8 cellular contexts compared by ENCODE assay signal in genomic region chr6:106525111-106525884, GRCh38.
DNase-seq lines count a peak whose midpoint lies in the region; ATAC-seq and TF ChIP-seq lines count a peak whose summit lies in the region.

No MANE protein-coding gene starts in this region.

- intact Hi-C loops in CD8-positive, alpha-beta T cell (cut with DNase I, micrococcal nuclease), result loop anchor here (1.0 to 10.0 kb wide), 6 partner anchors 13 to 1300 kb away; partner anchors contain the start of genes PREP (in 1 of the 2) and SCML4 (in 1 of the 2)

- no peaks in the 10 kb centered on the region for H3K27me3 ChIP-seq in CD8-positive, alpha-beta T cell (ENCODE audit: insufficient read depth, low read length)
- H3K27me3 ChIP-seq in thoracic aorta (replicated peaks; ENCODE audit: insufficient read depth), result no peaks in the 10 kb centered on the region

- peak overlapping the region; percentile 43 for H3K27ac ChIP-seq in CD8-positive, alpha-beta T cell (ENCODE audit: low read depth, low read length)
- no peak overlapping the region for H3K27ac ChIP-seq in coronary artery
- H3K27ac ChIP-seq in thoracic aorta, result no peak overlapping the region
- no peak overlapping the region for H3K27ac ChIP-seq in substantia nigra (ENCODE audit: low read depth, low read length, poor library complexity, severe bottlenecking)

- no peaks in the 10 kb centered on the region for H3K9me3 Mint-ChIP-seq in CD8-positive, alpha-beta T cell

- H3K36me3 ChIP-seq in CD8-positive, alpha-beta T cell (ENCODE audit: insufficient read depth, low read length), result peaks cover 16% of the 10 kb centered on the region
- H3K36me3 ChIP-seq in thoracic aorta, result no peaks in the 10 kb centered on the region

- no peaks in the 10 kb centered on the region for H3K9me3 ChIP-seq in CD8-positive, alpha-beta T cell (ENCODE audit: low read length)
- H3K9me3 ChIP-seq in thoracic aorta, result no peaks in the 10 kb centered on the region

- POLR2A ChIA-PET in CD8-positive, alpha-beta T cell (lab: Charles Lee), result interaction anchor here (0.8 to 8.7 kb wide), 5 partner anchors 9 to 40 kb away, joined by 3 to 135 read pairs (median 4); no protein-coding TSS in a partner anchor

- peaks cover 21% of the 10 kb centered on the region for H3K4me1 ChIP-seq in CD8-positive, alpha-beta T cell (ENCODE audit: insufficient read depth, low read length)
- no peaks in the 10 kb centered on the region for H3K4me1 ChIP-seq in thoracic aorta (ENCODE audit: control insufficient read depth in 1 of 2, low read depth in 2 of 2)

- CTCF ChIA-PET in CD8-positive, alpha-beta T cell (lab: Charles Lee), result interaction anchor here (9.0 kb wide), 1 partner anchor 14 kb away, joined by 104 read pairs; no protein-coding TSS in a partner anchor

- peak overlapping the region; percentile 38 for H3K4me3 ChIP-seq in CD8-positive, alpha-beta T cell (ENCODE audit: low read depth, low read length)
- H3K4me3 ChIP-seq in coronary artery (peak overlapping the region; percentile 28), thoracic aorta (peak overlapping the region; percentile 24)

- ATAC-seq in CD8-positive, alpha-beta T cell, result peak; percentile 12
- peak; percentile 44 for ATAC-seq in GM21381 (IDR thresholded peaks at IDR 0.05; ENCODE audit: unreplicated experiment)
- peak; percentile 41 for ATAC-seq in HG03571 (IDR thresholded peaks at IDR 0.05; ENCODE audit: unreplicated experiment)
- no peak for ATAC-seq in thoracic aorta (ENCODE audit: insufficient number of reproducible peaks, low FRiP score, low read depth)

- H3K4me1 Mint-ChIP-seq in CD8-positive, alpha-beta T cell (ENCODE audit: low read depth), result peaks cover 65% of the 10 kb centered on the region

- no peaks in the 10 kb centered on the region for H3K27me3 Mint-ChIP-seq in CD8-positive, alpha-beta T cell (ENCODE audit: low read depth)

- no peak for TF ChIP-seq CTCF in CD8-positive, alpha-beta T cell (IDR thresholded peaks at IDR 0.05)
- TF ChIP-seq CTCF in coronary artery (IDR thresholded peaks at IDR 0.05), result no peak
- TF ChIP-seq CTCF in thoracic aorta (IDR thresholded peaks at IDR 0.05), result no peak

- no peak for DNase-seq in CD8-positive, alpha-beta T cell
- no peak for DNase-seq in coronary artery (ENCODE audit: low spot score)
- DNase-seq in thoracic aorta (ENCODE audit: low spot score), result no peak
- no peak for DNase-seq in stimulated activated CD4-positive, alpha-beta T cell treated with anti-CD3 and anti-CD28 coated beads, Interleukin-4, amount 100 ng/mL, for 24 hours
- no peak for DNase-seq in DMS 273 treated with DMSO at 0.1 percent for 48 hours (lab: John Stamatoyannopoulos, UW)
- DNase-seq in substantia nigra (lab: John Stamatoyannopoulos, UW), result no peak

- H3K36me3 Mint-ChIP-seq in CD8-positive, alpha-beta T cell, result peaks cover 56% of the 10 kb centered on the region

- peak overlapping the region; percentile 86 for H3K4me3 Mint-ChIP-seq in CD8-positive, alpha-beta T cell

- H3K27ac Mint-ChIP-seq in CD8-positive, alpha-beta T cell, result peak overlapping the region; percentile 93
